Comparison of ENCODE assay signal across 12 cellular contexts in genomic region chr4:107991945-107992625, GRCh38. TPM values are rescaled to one million over a fixed set of nuclear protein-coding genes. Genes with fewer than 3 reads are reported as not detected.
DNase-seq lines count a peak whose midpoint lies in the region; ATAC-seq and TF ChIP-seq lines count a peak whose summit lies in the region.
"Had no signal": no experiment of that assay in that cellular context is flagged by ENCODE, and none has a peak within 500 bp of the region (broad histone marks: within the 10 kb centered on the region; RNA-seq: fewer than 3 reads in every experiment).

No MANE protein-coding gene starts in this region.

- no peaks in the 10 kb centered on the region for H3K27me3 ChIP-seq in heart right ventricle
- H3K27me3 ChIP-seq in WERI-Rb-1 (ENCODE audit: insufficient read depth, low read depth, severe bottlenecking): no peaks in the 10 kb centered on the region
- H3K27me3 ChIP-seq in tibial artery: no peaks in the 10 kb centered on the region
- no peaks in the 10 kb centered on the region for H3K27me3 ChIP-seq in upper lobe of right lung

- intact Hi-C loops in heart right ventricle (cut with DNase I): loop anchor here in 2 of 10 donors (10.0 kb wide), 2 partner anchors 57 to 167 kb away; partner anchors contain the start of genes CYP2U1 (in 1 of the 2) and SGMS2 (in 1 of the 2)
- intact Hi-C loops in Right ventricle myocardium inferior (cut with DNase I): loop anchor here (10.0 kb wide), 1 partner anchor 127 kb away; no protein-coding TSS in a partner anchor
- intact Hi-C loops in tibial artery (cut with DNase I; ENCODE audit: low total_unique reads): no loop called here
- intact Hi-C loops in upper lobe of right lung (cut with DNase I): no loop called here

- H3K27ac ChIP-seq in heart right ventricle: peak overlapping the region in 9 of 10 donors; percentile 2 to 96 (median 93)
- peak overlapping the region; percentile 3 for H3K27ac ChIP-seq in WERI-Rb-1
- H3K27ac ChIP-seq in tibial artery: peak overlapping the region; percentile 93 to 96
- H3K27ac ChIP-seq in substantia nigra (ENCODE audit: low read depth, low read length, poor library complexity, severe bottlenecking): no peak overlapping the region
- H3K27ac ChIP-seq in upper lobe of right lung: no peak overlapping the region

- 54% methylated on average over 3 of the region's 3 CpGs for WGBS in heart right ventricle, 2 donors

- H3K4me1 ChIP-seq in heart right ventricle (peaks cover 2 to 73% (median 61%) of the 10 kb centered on the region in 9 donors), tibial artery (peaks cover 0 to 86% (median 49%) of the 10 kb centered on the region in 4 donors), upper lobe of right lung (peaks cover 47% of the 10 kb centered on the region)

- ATAC-seq in heart right ventricle (no peak), Right ventricle myocardium inferior (no peak), upper lobe of right lung (no peak)

- no peaks in the 10 kb centered on the region for H3K36me3 ChIP-seq in heart right ventricle
- peaks cover 20% of the 10 kb centered on the region for H3K36me3 ChIP-seq in WERI-Rb-1
- H3K36me3 ChIP-seq in tibial artery: no peaks in the 10 kb centered on the region
- no peaks in the 10 kb centered on the region for H3K36me3 ChIP-seq in upper lobe of right lung

- TF ChIP-seq CTCF in heart right ventricle (IDR thresholded peaks at IDR 0.05) (no peak), WERI-Rb-1 (IDR thresholded peaks at IDR 0.05; ENCODE audit: low read depth, low read length) (no peak), fibroblast of villous mesenchyme (IDR thresholded peaks at IDR 0.05; ENCODE audit: insufficient read depth, low read depth, low read length) (no peak), tibial artery (IDR thresholded peaks at IDR 0.05) (no peak), upper lobe of right lung (IDR thresholded peaks at IDR 0.05) (no peak)

- peak overlapping the region in 9 of 10 donors; percentile 2 to 93 (median 87) for H3K4me3 ChIP-seq in heart right ventricle
- H3K4me3 ChIP-seq in WERI-Rb-1 (ENCODE audit: low read depth, low read length): peak overlapping the region; percentile 99
- H3K4me3 ChIP-seq in fibroblast of villous mesenchyme (ENCODE audit: low read depth, low read length): no peak overlapping the region
- H3K4me3 ChIP-seq in tibial artery: peak overlapping the region; percentile 74 to 96
- H3K4me3 ChIP-seq in upper lobe of right lung: no peak overlapping the region

- H3K9me3 ChIP-seq in heart right ventricle: no peaks in the 10 kb centered on the region
- H3K9me3 ChIP-seq in WERI-Rb-1 (ENCODE audit: severe bottlenecking): no peaks in the 10 kb centered on the region
- H3K9me3 ChIP-seq in tibial artery: no peaks in the 10 kb centered on the region
- no peaks in the 10 kb centered on the region for H3K9me3 ChIP-seq in upper lobe of right lung

- DNase-seq in heart right ventricle (no peak), Right ventricle myocardium inferior (ENCODE audit: missing footprints) (no peak), WERI-Rb-1 (no peak), fibroblast of villous mesenchyme (ENCODE audit: low read depth) (peak; percentile 75), tibial artery (no peak), substantia nigra (lab: John Stamatoyannopoulos, UW) (no peak), upper lobe of right lung (no peak), ecto neural progenitor cell (ENCODE audit: low spot score) (no peak)
- DNase-seq: activated CD4-positive, alpha-beta T cell treated with anti-CD3 and anti-CD28 coated beads, Interleukin-2, amount 10 ng/mL, durations not matched to agents 24 days and 14 days; cortex of kidney; immature natural killer cell; NCI-H774 had no signal

RNA-seq across cellular contexts. Expression of gene HADH, which starts 2.4 kb away (rescaled TPM):
- total RNA-seq in heart right ventricle (100 to 1,000 TPM; 163 to 295 (median 238) TPM), Right ventricle myocardium inferior (260 TPM), fibroblast of villous mesenchyme (9.3 and 11.2 TPM in 2 replicates), upper lobe of right lung (37.9 TPM)
- polyA plus RNA-seq in heart right ventricle: 100 to 1,000 TPM in 1 of 2 donors, 10 to 100 TPM in 1; 58.2 to 134 TPM

Comparison
In these comparisons a context has a peak if more than half of its experiments do, and no peak if none do; other contexts are left out.
1. H3K27ac ChIP-seq: peak in heart right ventricle (9 of 10), WERI-Rb-1 (single experiment) and tibial artery (2 of 2); none in substantia nigra (single experiment) and upper lobe of right lung (single experiment).
2. H3K4me3 ChIP-seq: peak in heart right ventricle (9 of 10), WERI-Rb-1 (single experiment) and tibial artery (2 of 2); none in fibroblast of villous mesenchyme (single experiment) and upper lobe of right lung (single experiment).